Comparison of ENCODE assay signal across 20 cellular contexts in genomic region chr2:24365826-24366225, GRCh38. TPM values are rescaled to one million over a fixed set of nuclear protein-coding genes. Genes with fewer than 3 reads are reported as not detected.
DNase-seq lines count a peak whose midpoint lies in the region; ATAC-seq and TF ChIP-seq lines count a peak whose summit lies in the region.
"Had no signal": no experiment of that assay in that cellular context is flagged by ENCODE, and none has a peak within 500 bp of the region (broad histone marks: within the 10 kb centered on the region; RNA-seq: fewer than 3 reads in every experiment).

No MANE protein-coding gene starts in this region.

- no peak overlapping the region for H2AFZ ChIP-seq in neural progenitor cell (replicated peaks)

- no peaks in the 10 kb centered on the region for H3K36me3 Mint-ChIP-seq in osteocyte (ENCODE audit: unreplicated experiment)
- peaks cover 4% of the 10 kb centered on the region for H3K36me3 Mint-ChIP-seq in neural progenitor cell
- H3K36me3 Mint-ChIP-seq: CD4-positive, CD25-positive, alpha-beta regulatory T cell; WTC11 had no signal

- no peak overlapping the region for H3K4me3 Mint-ChIP-seq in osteocyte (ENCODE audit: unreplicated experiment)
- no peak overlapping the region for H3K4me3 Mint-ChIP-seq in neural progenitor cell
- H3K4me3 Mint-ChIP-seq: activated CD4-positive, alpha-beta memory T cell treated with anti-CD3 and anti-CD28 coated beads, Interleukin-2, amount 10 ng/mL, durations not matched to agents 7 days and 5 days; WTC11 had no signal

- H3K9me3 Mint-ChIP-seq in osteocyte (ENCODE audit: unreplicated experiment) (no peaks in the 10 kb centered on the region), neural progenitor cell (no peaks in the 10 kb centered on the region)
- H3K9me3 Mint-ChIP-seq: activated CD4-positive, alpha-beta memory T cell treated with anti-CD3 and anti-CD28 coated beads, Interleukin-2, amount 10 ng/mL, durations not matched to agents 7 days and 5 days; WTC11 had no signal

- TF ChIP-seq CTCF in right atrium auricular region (IDR thresholded peaks at IDR 0.05) (no peak), osteocyte (IDR thresholded peaks at IDR 0.05) (no peak), neural progenitor cell (IDR thresholded peaks at IDR 0.05) (no peak)

- no peaks in the 10 kb centered on the region for H3K9me3 ChIP-seq in right atrium auricular region
- no peaks in the 10 kb centered on the region for H3K9me3 ChIP-seq in neural progenitor cell (ENCODE audit: low read depth)
- H3K9me3 ChIP-seq: SK-N-SH had no signal

- no peaks in the 10 kb centered on the region for H4K20me1 ChIP-seq in neural progenitor cell (ENCODE audit: low read depth)

- no peaks in the 10 kb centered on the region for H3F3A ChIP-seq in neural progenitor cell (ENCODE audit: low read depth)

- H3K9ac ChIP-seq in neural progenitor cell = no peak overlapping the region
- H3K9ac ChIP-seq: SK-N-SH had no signal

- H3K36me3 ChIP-seq in right atrium auricular region = no peaks in the 10 kb centered on the region
- H3K36me3 ChIP-seq in neural progenitor cell = no peaks in the 10 kb centered on the region
- H3K36me3 ChIP-seq: cardiac muscle cell had no signal

- no peak for ATAC-seq in left ventricle myocardium superior
- ATAC-seq: WTC11 had no signal

- H3K27ac Mint-ChIP-seq in osteocyte (ENCODE audit: unreplicated experiment) = peak overlapping the region; percentile 79
- H3K27ac Mint-ChIP-seq in neural progenitor cell = no peak overlapping the region
- H3K27ac Mint-ChIP-seq: activated CD4-positive, alpha-beta memory T cell treated with anti-CD3 and anti-CD28 coated beads, Interleukin-2, amount 10 ng/mL, durations not matched to agents 7 days and 5 days; CD4-positive, CD25-positive, alpha-beta regulatory T cell; WTC11 had no signal

- DNase-seq in right atrium auricular region (ENCODE audit: low spot score) = no peak
- DNase-seq in left ventricle myocardium superior = no peak
- DNase-seq in dermis blood vessel endothelial cell = peak; percentile 23
- no peak for DNase-seq in osteocyte (ENCODE audit: extremely low spot score, unreplicated experiment)
- DNase-seq in AG08395 (ENCODE audit: low spot score) = no peak
- DNase-seq in neural progenitor cell (ENCODE audit: low spot score) = no peak
- DNase-seq in NCI-H345 (lab: John Stamatoyannopoulos, UW) = no peak
- DNase-seq in activated CD8-positive, alpha-beta memory T cell treated with anti-CD3 and anti-CD28 coated beads, Interleukin-2, amount 50 U/mL, for 4 hours = no peak
- DNase-seq: activated CD4-positive, alpha-beta memory T cell treated with anti-CD3 and anti-CD28 coated beads, Interleukin-2, amount 10 ng/mL, durations not matched to agents 7 days and 5 days; activated naive CD4-positive, alpha-beta T cell; activated T-cell treated with anti-CD3 and anti-CD28 coated beads, Interleukin-2, amount 50 U/mL, for 1 hour; amniotic stem cell; CD4-positive, CD25-positive, alpha-beta regulatory T cell; dorsolateral prefrontal cortex; NCI-H1436; SK-N-SH; stimulated activated CD4-positive, alpha-beta T cell treated with anti-CD3 and anti-CD28 coated beads, Interleukin-12 subunit alpha, Interleukin-12 subunit beta, amount 100 ng/mL, for 4 hours; T-helper 9 cell had no signal

- no peaks in the 10 kb centered on the region for H3K79me2 ChIP-seq in neural progenitor cell (ENCODE audit: low read depth)

- no peaks in the 10 kb centered on the region for H3K27me3 Mint-ChIP-seq in osteocyte (ENCODE audit: unreplicated experiment)
- H3K27me3 Mint-ChIP-seq in neural progenitor cell (ENCODE audit: insufficient read depth, low read depth) = peaks cover 7% of the 10 kb centered on the region

- H3K4me1 ChIP-seq in right atrium auricular region (peaks cover 0 to 20% of the 10 kb centered on the region in 2 donors), neural progenitor cell (no peaks in the 10 kb centered on the region)

- H3K27me3 ChIP-seq in right atrium auricular region (no peaks in the 10 kb centered on the region), neural progenitor cell (peaks cover 8% of the 10 kb centered on the region)
- H3K27me3 ChIP-seq: cardiac muscle cell, dorsolateral prefrontal cortex had no signal

- intact Hi-C loops in left ventricle myocardium superior (cut with micrococcal nuclease) = no loop called here

- no peak overlapping the region for H3K4me3 ChIP-seq in right atrium auricular region
- no peak overlapping the region for H3K4me3 ChIP-seq in neural progenitor cell
- H3K4me3 ChIP-seq: cardiac muscle cell, dorsolateral prefrontal cortex had no signal

- no peak overlapping the region for H3K4me2 ChIP-seq in neural progenitor cell
- H3K4me2 ChIP-seq: SK-N-SH had no signal

- H3K27ac ChIP-seq in right atrium auricular region (peak overlapping the region; percentile 24 to 55), neural progenitor cell (no peak overlapping the region)
- H3K27ac ChIP-seq: cardiac muscle cell had no signal

- H3K4me1 Mint-ChIP-seq in osteocyte (ENCODE audit: unreplicated experiment) (peaks cover 22% of the 10 kb centered on the region), neural progenitor cell (peaks cover 4% of the 10 kb centered on the region)

RNA-seq across cellular contexts. Expression of gene ITSN2, which starts 5.5 kb away (rescaled TPM):
- total RNA-seq in right atrium auricular region = 10 to 100 TPM; 40.1 to 40.4 TPM
- total RNA-seq in left ventricle myocardium superior = 52.7 TPM
- total RNA-seq in dermis blood vessel endothelial cell = 59.7 and 68.2 TPM in 2 replicates
- 31.7 and 32.1 TPM in 2 replicates for total RNA-seq in osteocyte
- total RNA-seq in neural progenitor cell (ENCODE audit: low replicate concordance) = 9.0 and 10.4 TPM in 2 replicates
